Comparison of ENCODE assay signal across 15 cellular contexts in genomic region chr13:112346173-112346898, GRCh38. TPM values are rescaled to one million over a fixed set of nuclear protein-coding genes. Genes with fewer than 3 reads are reported as not detected.
DNase-seq lines count a peak whose midpoint lies in the region; ATAC-seq and TF ChIP-seq lines count a peak whose summit lies in the region.
"Had no signal": no experiment of that assay in that cellular context is flagged by ENCODE, and none has a peak within 500 bp of the region (broad histone marks: within the 10 kb centered on the region; RNA-seq: fewer than 3 reads in every experiment).

No MANE protein-coding gene starts in this region.

- H3K27me3 Mint-ChIP-seq in GM23338 (ENCODE audit: insufficient read depth, low read depth, poor library complexity), result peaks cover 8% of the 10 kb centered on the region

- H2AFZ ChIP-seq in GM23338, result no peak overlapping the region

- no peaks in the 10 kb centered on the region; the same call in 1 of the 2 replicates for H3K9me2 ChIP-seq in GM23338 (ENCODE audit: insufficient read depth)

- peaks cover 71% of the 10 kb centered on the region for H3K4me1 Mint-ChIP-seq in GM23338

- H3K79me2 ChIP-seq in GM23338 (replicated peaks; ENCODE audit: insufficient read depth), result no peaks in the 10 kb centered on the region

- H3K4me3 Mint-ChIP-seq in GM23338, result peak overlapping the region; percentile 52; the same call in 2 of the 3 replicates

- no peak overlapping the region for H3K27ac Mint-ChIP-seq in GM23338

- DNase-seq in GM23338 (ENCODE audit: low spot score) (peak; percentile 53), NCI-H1436 treated with DMSO at 0.1 percent for 48 hours (lab: John Stamatoyannopoulos, UW) (peak; percentile 83), RWPE2 (ENCODE audit: low spot score) (no peak), mesenteric fat pad (ENCODE audit: low spot score) (peak; percentile 68)
- DNase-seq: occipital lobe had no signal

- no peaks in the 10 kb centered on the region for H3K9me3 ChIP-seq in RWPE2 (ENCODE audit: severe bottlenecking)
- H3K9me3 ChIP-seq: SJSA1 had no signal

- H3K4me3 ChIP-seq in GM23338 (no peak overlapping the region), RWPE2 (ENCODE audit: severe bottlenecking) (no peak overlapping the region)
- H3K4me3 ChIP-seq: SJSA1 had no signal

- H4K20me1 ChIP-seq in GM23338 (replicated peaks; ENCODE audit: insufficient read depth), result no peaks in the 10 kb centered on the region

- no peak overlapping the region for H3K27ac ChIP-seq in GM23338 (ENCODE audit: low read depth)
- no peak overlapping the region for H3K27ac ChIP-seq in RWPE2 (ENCODE audit: poor library complexity, severe bottlenecking)
- H3K27ac ChIP-seq: epithelial cell of prostate, SJSA1 had no signal

- H3K4me2 ChIP-seq in GM23338, result peak overlapping the region; percentile 17; the same call in 1 of the 2 replicates

- no peaks in the 10 kb centered on the region for H3K9me3 Mint-ChIP-seq in GM23338

- peak; percentile 72 for ATAC-seq in GM23338
- ATAC-seq in RWPE2 (ENCODE audit: low read depth), result 0 out of 3 replicates have a peak, but pooled peaks have one; percentile 19
- no peak for ATAC-seq in GM18873 (IDR thresholded peaks at IDR 0.05; ENCODE audit: low FRiP score, unreplicated experiment)
- ATAC-seq in HG03469 (IDR thresholded peaks at IDR 0.05; ENCODE audit: unreplicated experiment), result no peak
- ATAC-seq in HG03354 (IDR thresholded peaks at IDR 0.05; ENCODE audit: poor library complexity, severe bottlenecking, unreplicated experiment), result no peak
- no peak for ATAC-seq in GM21381 (IDR thresholded peaks at IDR 0.05; ENCODE audit: unreplicated experiment)

- H3K36me3 ChIP-seq in GM23338 (ENCODE audit: insufficient read depth) (no peaks in the 10 kb centered on the region), RWPE2 (ENCODE audit: low read depth) (no peaks in the 10 kb centered on the region)
- H3K36me3 ChIP-seq: SJSA1 had no signal

- H3K36me3 Mint-ChIP-seq in GM23338 (ENCODE audit: low read depth), result no peaks in the 10 kb centered on the region

- TF ChIP-seq CTCF in GM23338 (conservative IDR thresholded peaks at IDR 0.05; ENCODE audit: low read depth in 2 of 2), result peak in 1 of 2 experiments; percentile 46; a peak in 2 of 4 replicates
- TF ChIP-seq CTCF in RWPE2 (IDR thresholded peaks at IDR 0.05; ENCODE audit: poor library complexity, severe bottlenecking), result no peak

- H3K4me1 ChIP-seq in GM23338 (ENCODE audit: insufficient read depth) (peaks cover 19% of the 10 kb centered on the region), RWPE2 (ENCODE audit: insufficient read depth, poor library complexity, severe bottlenecking) (no peaks in the 10 kb centered on the region)
- H3K4me1 ChIP-seq: SJSA1 had no signal

- no peaks in the 10 kb centered on the region for H3F3A ChIP-seq in GM23338 (replicated peaks; ENCODE audit: low read depth)

- no peaks in the 10 kb centered on the region for H3K27me3 ChIP-seq in GM23338 (ENCODE audit: insufficient read depth)
- peaks cover 47% of the 10 kb centered on the region for H3K27me3 ChIP-seq in RWPE2 (ENCODE audit: insufficient read depth, poor library complexity, severe bottlenecking)

TF ChIP-seq in GM23338, 12 proteins besides CTCF, POLR2A, EP300 and RAD21:
- TF ChIP-seq POLR2AphosphoS5 (IDR thresholded peaks at IDR 0.05; ENCODE audit: low read depth), result no peak

RNA-seq across cellular contexts. Expression of gene SPACA7, which starts 29.8 kb away (rescaled TPM):
- total RNA-seq in GM23338 (2014; rRNA removed; shearing (Covaris generic)), result not detected in 2 replicates
- not detected in 2 replicates for polyA plus RNA-seq in GM23338 (2016; fragmentation: Nextera tagmentation; extraction: Ambion mirVana)
- total RNA-seq in mesenteric fat pad, result not detected
- total RNA-seq: activated CD8-positive, alpha-beta memory T cell treated with anti-CD3 and anti-CD28 coated beads for 36 hours; astrocyte; G401; kidney epithelial cell; occipital lobe; SJSA1 had no signal

Comparison
In these comparisons a context has a peak if more than half of its experiments do, and no peak if none do; other contexts are left out.
1. ATAC-seq: peak in GM23338 (single experiment) and RWPE2 (single experiment); none in GM18873 (single experiment), HG03469 (single experiment), HG03354 (single experiment) and GM21381 (single experiment).